20 cellular contexts compared by ENCODE assay signal in genomic region chr13:80189889-80190597, GRCh38.
A peak's percentile ranks its signal among the peaks of the same experiment; 100 is the strongest.
DNase-seq lines count a peak whose midpoint lies in the region; ATAC-seq, FAIRE-seq and TF ChIP-seq lines count a peak whose summit lies in the region.
"Had no signal": no experiment of that assay in that cellular context is flagged by ENCODE, and none has a peak within 500 bp of the region (broad histone marks: within the 10 kb centered on the region; RNA-seq: fewer than 3 reads in every experiment).

No MANE protein-coding gene starts in this region.

- POLR2A ChIA-PET in A549 (lab: Yijun Ruan, JAX) = no interaction called here
- POLR2A ChIA-PET in K562 (lab: Yijun Ruan, JAX) = no interaction called here
- POLR2A ChIA-PET in HEK293T (lab: Yijun Ruan, JAX) = no interaction called here

- intact Hi-C loops in K562 (cut with micrococcal nuclease) = no loop called here

- H3K27me3 ChIP-seq in HUES6 (ENCODE audit: control insufficient read depth, insufficient read depth, low read length) = no peaks in the 10 kb centered on the region
- H3K27me3 ChIP-seq in K562 (ENCODE audit: control insufficient read depth in 2 of 2, insufficient read depth in 2 of 2, low read length in 2 of 2) = no peaks in the 10 kb centered on the region

- no peak for TF ChIP-seq RAD21 in A549 (conservative IDR thresholded peaks at IDR 0.05 in 1 of 2, IDR thresholded peaks at IDR 0.05 in 1 of 2)
- TF ChIP-seq RAD21 in K562 (CRISPR knock-in tag; conservative IDR thresholded peaks at IDR 0.05 in 1 of 2, IDR thresholded peaks at IDR 0.05 in 1 of 2) = no peak

- no peak overlapping the region for H3K27ac Mint-ChIP-seq in stimulated activated naive CD8-positive, alpha-beta T cell treated with anti-CD3 and anti-CD28 coated beads, Interleukin-15, amount 100 ng/mL, for 72 hours
- H3K27ac Mint-ChIP-seq: CD4-positive, alpha-beta memory T cell; HFFc6 had no signal

- WGBS in A549 (ENCODE audit: missing lambda C conversion rate) = 94% methylated on average over 11 of the region's 11 CpGs
- WGBS in K562 (ENCODE audit: insufficient coverage, low coverage, missing lambda C conversion rate) = 20% methylated on average over 11 of the region's 11 CpGs

- H3K9me3 Mint-ChIP-seq in stimulated activated naive CD8-positive, alpha-beta T cell treated with anti-CD3 and anti-CD28 coated beads, Interleukin-15, amount 100 ng/mL, for 72 hours = no peaks in the 10 kb centered on the region
- H3K9me3 Mint-ChIP-seq: CD4-positive, alpha-beta memory T cell; HFFc6 had no signal

- no peak overlapping the region for H2AFZ ChIP-seq in K562 (ENCODE audit: low read depth, low read length)

- H3K9me3 ChIP-seq in A549 (no peaks in the 10 kb centered on the region), HUES6 (ENCODE audit: control insufficient read depth, insufficient read depth, low read depth, low read length) (no peaks in the 10 kb centered on the region), K562 (replicated peaks; ENCODE audit: control insufficient read depth, insufficient read depth, low read depth, low read length) (no peaks in the 10 kb centered on the region)

- no peaks in the 10 kb centered on the region for H4K20me1 ChIP-seq in K562 (replicated peaks; ENCODE audit: control insufficient read depth, insufficient read depth, low read length)

- H3K27ac ChIP-seq in A549 (no peak overlapping the region), HUES6 (ENCODE audit: low read depth, low read length) (peak overlapping the region; percentile 64; the same call in 1 of the 2 replicates), K562 (ENCODE audit: extremely low read depth, low read depth, low read length) (no peak overlapping the region)

- H3K4me1 ChIP-seq in A549 (no peaks in the 10 kb centered on the region), HUES6 (ENCODE audit: control insufficient read depth, insufficient read depth, low read length) (peaks cover 30% of the 10 kb centered on the region; the same call in 1 of the 2 replicates), K562 (replicated peaks in 1 of 2; ENCODE audit: control insufficient read depth in 2 of 2, insufficient read depth in 2 of 2, low read length in 2 of 2) (no peaks in the 10 kb centered on the region)

- no TSS peak for BruUV-seq in K562 (replicated peaks; lab: Mats Ljungman, UMichigan)

- DNase-seq in A549 (ENCODE audit: low read depth in 1 of 2, low spot score in 1 of 2) = no peak
- DNase-seq in K562 (ENCODE audit: extremely low read depth in 1 of 4, low spot score in 3 of 4) = no peak
- peak; percentile 10 for DNase-seq in kidney tubule cell (ENCODE audit: low spot score)
- no peak for DNase-seq in stimulated activated naive CD8-positive, alpha-beta T cell treated with anti-CD3 and anti-CD28 coated beads, Interleukin-15, amount 100 ng/mL, for 72 hours
- no peak for DNase-seq in NCI-H69 (lab: John Stamatoyannopoulos, UW)
- DNase-seq in HEK293T (ENCODE audit: extremely low spot score) = no peak
- DNase-seq: 8988T; C1 segment of cervical spinal cord; Calu3; CD4-positive, alpha-beta memory T cell; COR-L47; DMS53; DMS79 treated with DMSO at 0.1 percent for 48 hours; GF-D8; GOT3; H7; HFFc6 had no signal

- no peak for TF ChIP-seq POLR2A in A549 (IDR thresholded peaks at IDR 0.05; ENCODE audit: low read length)
- no peak for TF ChIP-seq POLR2A in K562 (conservative IDR thresholded peaks at IDR 0.05)

- no peak for TF ChIP-seq EP300 in A549 (IDR thresholded peaks at IDR 0.05)
- no peak for TF ChIP-seq EP300 in K562 (IDR thresholded peaks at IDR 0.05; ENCODE audit: low read length)

- no peaks in the 10 kb centered on the region for H3K79me2 ChIP-seq in K562 (ENCODE audit: control insufficient read depth, insufficient read depth, low read length)

- H3K9me1 ChIP-seq in K562 (ENCODE audit: control insufficient read depth, insufficient read depth, low read length) = no peaks in the 10 kb centered on the region

- TF ChIP-seq CTCF in A549 (IDR thresholded peaks at IDR 0.05) = no peak
- no peak for TF ChIP-seq CTCF in K562 (IDR thresholded peaks at IDR 0.05 in 2 of 3, conservative IDR thresholded peaks at IDR 0.05 in 1 of 3; ENCODE audit: insufficient read depth in 2 of 3, low read depth in 1 of 3, low read length in 3 of 3)

- CTCF ChIA-PET in A549 (lab: Yijun Ruan, JAX) = no interaction called here
- CTCF ChIA-PET in K562 (lab: Yijun Ruan, JAX; ENCODE audit: low intra/inter-chr PET ratio) = no interaction called here
- CTCF ChIA-PET in HEK293T (lab: Yijun Ruan, JAX) = no interaction called here

- H3K4me2 ChIP-seq in A549 (no peak overlapping the region), K562 (ENCODE audit: insufficient read depth, low read length) (no peak overlapping the region)

- no peak for FAIRE-seq in A549 (lab: Jason Lieb, UNC)
- FAIRE-seq in K562 (lab: Jason Lieb, UNC) = no peak
- FAIRE-seq: GM12891 had no signal

- no peaks in the 10 kb centered on the region for H3K4me1 Mint-ChIP-seq in stimulated activated naive CD8-positive, alpha-beta T cell treated with anti-CD3 and anti-CD28 coated beads, Interleukin-15, amount 100 ng/mL, for 72 hours
- H3K4me1 Mint-ChIP-seq: CD4-positive, alpha-beta memory T cell had no signal

- H3K9ac ChIP-seq in HUES6 (ENCODE audit: low read length) (peak overlapping the region; percentile 34), K562 (ENCODE audit: insufficient read depth in 1 of 2, low read depth in 2 of 2, low read length in 2 of 2) (no peak overlapping the region)

- no peak overlapping the region for H3K4me3 ChIP-seq in A549
- H3K4me3 ChIP-seq in HUES6 (ENCODE audit: low read depth, low read length) = no peak overlapping the region; the same call in 1 of the 2 replicates
- no peak overlapping the region for H3K4me3 ChIP-seq in K562

- in situ Hi-C loops in K562 (cut with MboI) = no loop called here

- H3K36me3 ChIP-seq in HUES6 (ENCODE audit: control insufficient read depth, insufficient read depth, low read length) (no peaks in the 10 kb centered on the region), K562 (ENCODE audit: control insufficient read depth, insufficient read depth, low read length) (no peaks in the 10 kb centered on the region)

- ATAC-seq in A549 = no peak
- ATAC-seq in K562 = no peak
- no peak for ATAC-seq in stimulated activated naive CD8-positive, alpha-beta T cell treated with anti-CD3 and anti-CD28 coated beads, Interleukin-15, amount 100 ng/mL, for 72 hours
- ATAC-seq: HCT116 had no signal

- H3K27me3 Mint-ChIP-seq in stimulated activated naive CD8-positive, alpha-beta T cell treated with anti-CD3 and anti-CD28 coated beads, Interleukin-15, amount 100 ng/mL, for 72 hours = no peaks in the 10 kb centered on the region
- H3K27me3 Mint-ChIP-seq: CD4-positive, alpha-beta memory T cell had no signal

- no peak overlapping the region for H3K4me3 Mint-ChIP-seq in stimulated activated naive CD8-positive, alpha-beta T cell treated with anti-CD3 and anti-CD28 coated beads, Interleukin-15, amount 100 ng/mL, for 72 hours
- H3K4me3 Mint-ChIP-seq: CD4-positive, alpha-beta memory T cell; HFFc6 had no signal

TF ChIP-seq in A549, 52 proteins besides CTCF, POLR2A, EP300 and RAD21:
- TF ChIP-seq MAFK (IDR thresholded peaks at IDR 0.05; ENCODE audit: partially characterized antibody) = peak; percentile 76
- TF ChIP-seq CHD4 (IDR thresholded peaks at IDR 0.05; ENCODE audit: borderline replicate concordance) = no peak

TF ChIP-seq in K562, 482 proteins besides CTCF, POLR2A, EP300 and RAD21 (continues in another document):
- TF ChIP-seq C11orf30 (IDR thresholded peaks at IDR 0.05; ENCODE audit: low read depth) = peak; percentile 17; the same call in 1 of the 2 replicates
- TF ChIP-seq MLX (CRISPR knock-in tag; conservative IDR thresholded peaks at IDR 0.05) = no peak
- no peak for TF ChIP-seq ATF3 (IDR thresholded peaks at IDR 0.05)
- TF ChIP-seq ATF3 (CRISPR knock-in tag; conservative IDR thresholded peaks at IDR 0.05) = no peak

TF ChIP-seq in HEK293T, 16 proteins besides CTCF, POLR2A, EP300 and RAD21:
- TF ChIP-seq HDGF (IDR thresholded peaks at IDR 0.05; ENCODE audit: borderline replicate concordance) = no peak
- TF ChIP-seq FOXM1 (IDR thresholded peaks at IDR 0.05; ENCODE audit: borderline replicate concordance) = no peak
- TF ChIP-seq FOXK2 (IDR thresholded peaks at IDR 0.05) = no peak
- TF ChIP-seq BHLHE40 (IDR thresholded peaks at IDR 0.05; ENCODE audit: borderline replicate concordance) = no peak
- TF ChIP-seq ELF4 (IDR thresholded peaks at IDR 0.05) = no peak
- no peak for TF ChIP-seq L3MBTL2 (conservative IDR thresholded peaks at IDR 0.05)
- TF ChIP-seq PKNOX1 (IDR thresholded peaks at IDR 0.05) = no peak
- no peak for TF ChIP-seq NFRKB (IDR thresholded peaks at IDR 0.05)
- TF ChIP-seq SUZ12 (IDR thresholded peaks at IDR 0.05) = no peak
- no peak for TF ChIP-seq ZNF384 (IDR thresholded peaks at IDR 0.05)

Comparison
In these comparisons a context has a peak if more than half of its experiments do, and no peak if none do; other contexts are left out.
1. Of the 35 proteins assayed by ChIP-seq in both K562 and A549: peak only in K562: none; only in A549: none; in both: MAFK; in neither: 34.